ENCODE assay signal across 1 cellular context in the genomic region with DNA sequence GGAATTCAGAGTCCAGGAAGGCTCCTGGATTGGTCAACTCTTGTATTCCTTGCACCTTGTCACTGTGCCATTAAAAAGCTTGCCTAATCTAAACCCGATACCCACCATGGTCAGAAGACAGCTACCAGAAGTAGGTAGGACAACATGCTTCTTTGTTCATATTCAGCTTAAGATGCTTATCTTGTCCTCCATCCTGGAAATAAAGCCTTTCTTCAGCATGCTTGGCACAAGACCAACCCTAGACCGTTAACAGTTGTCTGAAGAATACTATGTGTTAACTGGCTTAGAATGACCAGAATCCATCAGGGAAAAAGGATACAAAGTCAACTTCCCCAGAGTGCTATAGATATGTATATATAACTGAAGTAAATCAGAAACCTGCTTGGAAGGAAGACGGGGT.
TF ChIP-seq lines count a peak whose summit lies in the region.

No MANE protein-coding gene starts in this region.

TF ChIP-seq in SK-N-SH treated with all-trans-retinoic acid at 6 μM for 48 hours, 23 proteins besides CTCF, POLR2A, EP300 and RAD21 (continued from another document):
- TF ChIP-seq, protein P1, sequence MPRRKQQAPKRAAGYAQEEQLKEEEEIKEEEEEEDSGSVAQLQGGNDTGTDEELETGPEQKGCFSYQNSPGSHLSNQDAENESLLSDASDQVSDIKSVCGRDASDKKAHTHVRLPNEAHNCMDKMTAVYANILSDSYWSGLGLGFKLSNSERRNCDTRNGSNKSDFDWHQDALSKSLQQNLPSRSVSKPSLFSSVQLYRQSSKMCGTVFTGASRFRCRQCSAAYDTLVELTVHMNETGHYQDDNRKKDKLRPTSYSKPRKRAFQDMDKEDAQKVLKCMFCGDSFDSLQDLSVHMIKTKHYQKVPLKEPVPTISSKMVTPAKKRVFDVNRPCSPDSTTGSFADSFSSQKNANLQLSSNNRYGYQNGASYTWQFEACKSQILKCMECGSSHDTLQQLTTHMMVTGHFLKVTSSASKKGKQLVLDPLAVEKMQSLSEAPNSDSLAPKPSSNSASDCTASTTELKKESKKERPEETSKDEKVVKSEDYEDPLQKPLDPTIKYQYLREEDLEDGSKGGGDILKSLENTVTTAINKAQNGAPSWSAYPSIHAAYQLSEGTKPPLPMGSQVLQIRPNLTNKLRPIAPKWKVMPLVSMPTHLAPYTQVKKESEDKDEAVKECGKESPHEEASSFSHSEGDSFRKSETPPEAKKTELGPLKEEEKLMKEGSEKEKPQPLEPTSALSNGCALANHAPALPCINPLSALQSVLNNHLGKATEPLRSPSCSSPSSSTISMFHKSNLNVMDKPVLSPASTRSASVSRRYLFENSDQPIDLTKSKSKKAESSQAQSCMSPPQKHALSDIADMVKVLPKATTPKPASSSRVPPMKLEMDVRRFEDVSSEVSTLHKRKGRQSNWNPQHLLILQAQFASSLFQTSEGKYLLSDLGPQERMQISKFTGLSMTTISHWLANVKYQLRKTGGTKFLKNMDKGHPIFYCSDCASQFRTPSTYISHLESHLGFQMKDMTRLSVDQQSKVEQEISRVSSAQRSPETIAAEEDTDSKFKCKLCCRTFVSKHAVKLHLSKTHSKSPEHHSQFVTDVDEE (CRISPR knock-in tag; IDR thresholded peaks at IDR 0.05), result no peak
- no peak for TF ChIP-seq ESRRG (CRISPR knock-in tag; IDR thresholded peaks at IDR 0.05)
- TF ChIP-seq, protein P2, sequence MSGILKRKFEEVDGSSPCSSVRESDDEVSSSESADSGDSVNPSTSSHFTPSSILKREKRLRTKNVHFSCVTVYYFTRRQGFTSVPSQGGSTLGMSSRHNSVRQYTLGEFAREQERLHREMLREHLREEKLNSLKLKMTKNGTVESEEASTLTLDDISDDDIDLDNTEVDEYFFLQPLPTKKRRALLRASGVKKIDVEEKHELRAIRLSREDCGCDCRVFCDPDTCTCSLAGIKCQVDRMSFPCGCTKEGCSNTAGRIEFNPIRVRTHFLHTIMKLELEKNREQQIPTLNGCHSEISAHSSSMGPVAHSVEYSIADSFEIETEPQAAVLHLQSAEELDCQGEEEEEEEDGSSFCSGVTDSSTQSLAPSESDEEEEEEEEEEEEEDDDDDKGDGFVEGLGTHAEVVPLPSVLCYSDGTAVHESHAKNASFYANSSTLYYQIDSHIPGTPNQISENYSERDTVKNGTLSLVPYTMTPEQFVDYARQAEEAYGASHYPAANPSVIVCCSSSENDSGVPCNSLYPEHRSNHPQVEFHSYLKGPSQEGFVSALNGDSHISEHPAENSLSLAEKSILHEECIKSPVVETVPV (CRISPR knock-in tag; IDR thresholded peaks at IDR 0.05), result no peak
- no peak for TF ChIP-seq PPARA (CRISPR knock-in tag; IDR thresholded peaks at IDR 0.05; ENCODE audit: borderline replicate concordance)
- TF ChIP-seq, protein P3, sequence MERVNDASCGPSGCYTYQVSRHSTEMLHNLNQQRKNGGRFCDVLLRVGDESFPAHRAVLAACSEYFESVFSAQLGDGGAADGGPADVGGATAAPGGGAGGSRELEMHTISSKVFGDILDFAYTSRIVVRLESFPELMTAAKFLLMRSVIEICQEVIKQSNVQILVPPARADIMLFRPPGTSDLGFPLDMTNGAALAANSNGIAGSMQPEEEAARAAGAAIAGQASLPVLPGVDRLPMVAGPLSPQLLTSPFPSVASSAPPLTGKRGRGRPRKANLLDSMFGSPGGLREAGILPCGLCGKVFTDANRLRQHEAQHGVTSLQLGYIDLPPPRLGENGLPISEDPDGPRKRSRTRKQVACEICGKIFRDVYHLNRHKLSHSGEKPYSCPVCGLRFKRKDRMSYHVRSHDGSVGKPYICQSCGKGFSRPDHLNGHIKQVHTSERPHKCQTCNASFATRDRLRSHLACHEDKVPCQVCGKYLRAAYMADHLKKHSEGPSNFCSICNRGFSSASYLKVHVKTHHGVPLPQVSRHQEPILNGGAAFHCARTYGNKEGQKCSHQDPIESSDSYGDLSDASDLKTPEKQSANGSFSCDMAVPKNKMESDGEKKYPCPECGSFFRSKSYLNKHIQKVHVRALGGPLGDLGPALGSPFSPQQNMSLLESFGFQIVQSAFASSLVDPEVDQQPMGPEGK (CRISPR knock-in tag; IDR thresholded peaks at IDR 0.05; ENCODE audit: borderline replicate concordance), result no peak
- no peak for TF ChIP-seq CSDC2 (CRISPR knock-in tag; IDR thresholded peaks at IDR 0.05)
- no peak for TF ChIP-seq SNAI2 (CRISPR knock-in tag; IDR thresholded peaks at IDR 0.05)
- TF ChIP-seq GLIS3 (CRISPR knock-in tag; IDR thresholded peaks at IDR 0.05), result no peak
- TF ChIP-seq ISL1 (CRISPR knock-in tag; IDR thresholded peaks at IDR 0.05), result no peak
- no peak for TF ChIP-seq ZNF565 (CRISPR knock-in tag; conservative IDR thresholded peaks at IDR 0.05; ENCODE audit: low read depth)
- TF ChIP-seq ZNF8 (CRISPR knock-in tag; IDR thresholded peaks at IDR 0.05), result no peak
